In genomic region chr16:4990415-4990814, GRCh38 we compare ENCODE assay signal across 1 cellular context.
TF ChIP-seq lines count a peak whose summit lies in the region.

No MANE protein-coding gene starts in this region.

TF ChIP-seq in IMR-90, 13 proteins besides CTCF, POLR2A, EP300 and RAD21 (continued from another document):
- TF ChIP-seq ELK1 (IDR thresholded peaks at IDR 0.05; ENCODE audit: borderline replicate concordance, low read depth, low read length) = no peak
